Comparison of ENCODE assay signal across 18 cellular contexts in the genomic region with DNA sequence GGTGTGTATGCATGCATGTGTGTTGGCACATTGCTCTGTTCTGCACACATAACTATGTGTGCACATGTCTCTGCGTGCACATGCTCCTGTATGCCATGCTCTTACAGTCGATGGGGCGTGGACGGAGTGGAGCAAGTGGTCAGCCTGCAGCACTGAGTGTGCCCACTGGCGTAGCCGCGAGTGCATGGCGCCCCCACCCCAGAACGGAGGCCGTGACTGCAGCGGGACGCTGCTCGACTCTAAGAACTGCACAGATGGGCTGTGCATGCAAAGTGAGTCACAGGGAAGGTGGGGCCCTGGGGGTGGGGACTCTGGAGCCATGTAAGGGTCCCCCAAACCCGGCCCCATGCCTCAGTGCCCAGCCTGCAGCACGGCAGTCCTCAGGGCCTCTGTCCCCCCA. TPM values are rescaled to one million over a fixed set of nuclear protein-coding genes. Genes with fewer than 3 reads are reported as not detected.
DNase-seq lines count a peak whose midpoint lies in the region; ATAC-seq and TF ChIP-seq lines count a peak whose summit lies in the region.
"Had no signal": no experiment of that assay in that cellular context is flagged by ENCODE, and none has a peak within 500 bp of the region (broad histone marks: within the 10 kb centered on the region; RNA-seq: fewer than 3 reads in every experiment).

No MANE protein-coding gene starts in this region.

- no peak for ATAC-seq in Right ventricle myocardium superior (ENCODE audit: poor library complexity)
- ATAC-seq: A549; CD8-positive, alpha-beta T cell had no signal

- H3K9me3 ChIP-seq in left ventricle myocardium inferior (replicated peaks) (no peaks in the 10 kb centered on the region), osteoblast (ENCODE audit: low read depth, low read length) (no peaks in the 10 kb centered on the region)
- H3K9me3 ChIP-seq: A549, Caco-2, HAP-1 had no signal

- H3K27ac ChIP-seq in left ventricle myocardium inferior (replicated peaks) (no peak overlapping the region), osteoblast (ENCODE audit: low read depth, low read length) (no peak overlapping the region)
- H3K27ac ChIP-seq: A549, C4-2B had no signal

- no peak overlapping the region for H3K4me3 Mint-ChIP-seq in endothelial cell (ENCODE audit: unreplicated experiment)
- H3K4me3 Mint-ChIP-seq: CD4-positive, CD25-positive, alpha-beta regulatory T cell; CD8-positive, alpha-beta T cell; HFFc6 had no signal

- TF ChIP-seq CTCF in left ventricle myocardium inferior (IDR thresholded peaks at IDR 0.05; ENCODE audit: borderline replicate concordance): no peak
- no peak for TF ChIP-seq CTCF in endothelial cell (IDR thresholded peaks at IDR 0.05; ENCODE audit: unreplicated experiment)
- no peak for TF ChIP-seq CTCF in osteoblast (IDR thresholded peaks at IDR 0.05; ENCODE audit: extremely low read depth, low read depth, low read length)

- peaks cover 37% of the 10 kb centered on the region for H3K27me3 Mint-ChIP-seq in endothelial cell (ENCODE audit: unreplicated experiment)

- H3K36me3 ChIP-seq in left ventricle myocardium inferior (peaks cover 71% of the 10 kb centered on the region), osteoblast (ENCODE audit: insufficient read depth, low read length) (peaks cover 46% of the 10 kb centered on the region)
- H3K36me3 ChIP-seq: HAP-1 had no signal

- peaks cover 12% of the 10 kb centered on the region for H3K4me1 ChIP-seq in left ventricle myocardium inferior
- peaks cover 7% of the 10 kb centered on the region for H3K4me1 ChIP-seq in osteoblast (ENCODE audit: insufficient read depth, low read length)
- H3K4me1 ChIP-seq: A549, HAP-1 had no signal

- peaks cover 18% of the 10 kb centered on the region for H3K4me1 Mint-ChIP-seq in endothelial cell (ENCODE audit: unreplicated experiment)
- H3K4me1 Mint-ChIP-seq: CD4-positive, CD25-positive, alpha-beta regulatory T cell had no signal

- H3K4me2 ChIP-seq in osteoblast (ENCODE audit: insufficient read depth, low read length): no peak overlapping the region
- H3K4me2 ChIP-seq: A549 had no signal

- no peaks in the 10 kb centered on the region for H3K79me2 ChIP-seq in osteoblast (ENCODE audit: insufficient read depth, low read length)

- peaks cover 17% of the 10 kb centered on the region for H4K20me1 ChIP-seq in osteoblast (ENCODE audit: insufficient read depth, low read length)

- intact Hi-C loops in Right ventricle myocardium superior (cut with DNase I): loop anchor here (5.0 kb wide), 1 partner anchor 381 kb away; no protein-coding TSS in a partner anchor
- intact Hi-C loops in left ventricle myocardium inferior (cut with micrococcal nuclease): loop anchor here (10.0 kb wide), 1 partner anchor 364 kb away; no protein-coding TSS in a partner anchor

- no peaks in the 10 kb centered on the region for H3K9me3 Mint-ChIP-seq in endothelial cell (ENCODE audit: unreplicated experiment)
- H3K9me3 Mint-ChIP-seq: CD4-positive, CD25-positive, alpha-beta regulatory T cell; CD8-positive, alpha-beta T cell; HFFc6 had no signal

- no peak overlapping the region for H3K4me3 ChIP-seq in left ventricle myocardium inferior
- H3K4me3 ChIP-seq in osteoblast (ENCODE audit: insufficient read depth, low read length): no peak overlapping the region
- H3K4me3 ChIP-seq: A549, HAP-1 had no signal

- DNase-seq in Right ventricle myocardium superior: peak; percentile 34
- DNase-seq in left ventricle myocardium inferior: no peak
- no peak for DNase-seq in endothelial cell (ENCODE audit: low spot score)
- DNase-seq in osteoblast (ENCODE audit: insufficient read length, low spot score, missing footprints): peak; percentile 5
- DNase-seq in MV-4-11 (lab: John Stamatoyannopoulos, UW): no peak
- DNase-seq in NCI-H82 (lab: John Stamatoyannopoulos, UW): no peak
- DNase-seq: 8988T; ACHN; Caco-2; CD4-positive, CD25-positive, alpha-beta regulatory T cell; CD8-positive, alpha-beta T cell; DMS153; DND-41; GOT3; HFFc6 had no signal

- H2AFZ ChIP-seq in osteoblast (ENCODE audit: low read length): no peak overlapping the region

- H3K36me3 Mint-ChIP-seq in endothelial cell (ENCODE audit: low read depth, unreplicated experiment): peaks cover 62% of the 10 kb centered on the region
- H3K36me3 Mint-ChIP-seq: CD4-positive, CD25-positive, alpha-beta regulatory T cell; CD8-positive, alpha-beta T cell had no signal

- H3K27ac Mint-ChIP-seq in endothelial cell (ENCODE audit: unreplicated experiment): peak overlapping the region; percentile 27
- H3K27ac Mint-ChIP-seq: CD4-positive, CD25-positive, alpha-beta regulatory T cell; CD8-positive, alpha-beta T cell; HFFc6 had no signal

- H3K27me3 ChIP-seq in left ventricle myocardium inferior (ENCODE audit: low read depth): no peaks in the 10 kb centered on the region
- no peaks in the 10 kb centered on the region for H3K27me3 ChIP-seq in osteoblast (ENCODE audit: insufficient read depth, low read length)

RNA-seq across cellular contexts. Expression of a gene that starts 30.6 kb away (rescaled TPM):
- total RNA-seq in Right ventricle myocardium superior (1.8 TPM), left ventricle myocardium inferior (1.7 TPM), endothelial cell (ENCODE audit: unreplicated experiment) (11.7 TPM), osteoblast (2.5 and 3.8 TPM in 2 replicates)

Comparison
In these comparisons a context has a peak if more than half of its experiments do, and no peak if none do; other contexts are left out.
1. DNase-seq: peak in Right ventricle myocardium superior (single experiment) and osteoblast (single experiment); none in left ventricle myocardium inferior (single experiment), endothelial cell (single experiment), MV-4-11 (single experiment) and NCI-H82 (single experiment).